ENCODE assay signal across 1 cellular context in the genomic region with DNA sequence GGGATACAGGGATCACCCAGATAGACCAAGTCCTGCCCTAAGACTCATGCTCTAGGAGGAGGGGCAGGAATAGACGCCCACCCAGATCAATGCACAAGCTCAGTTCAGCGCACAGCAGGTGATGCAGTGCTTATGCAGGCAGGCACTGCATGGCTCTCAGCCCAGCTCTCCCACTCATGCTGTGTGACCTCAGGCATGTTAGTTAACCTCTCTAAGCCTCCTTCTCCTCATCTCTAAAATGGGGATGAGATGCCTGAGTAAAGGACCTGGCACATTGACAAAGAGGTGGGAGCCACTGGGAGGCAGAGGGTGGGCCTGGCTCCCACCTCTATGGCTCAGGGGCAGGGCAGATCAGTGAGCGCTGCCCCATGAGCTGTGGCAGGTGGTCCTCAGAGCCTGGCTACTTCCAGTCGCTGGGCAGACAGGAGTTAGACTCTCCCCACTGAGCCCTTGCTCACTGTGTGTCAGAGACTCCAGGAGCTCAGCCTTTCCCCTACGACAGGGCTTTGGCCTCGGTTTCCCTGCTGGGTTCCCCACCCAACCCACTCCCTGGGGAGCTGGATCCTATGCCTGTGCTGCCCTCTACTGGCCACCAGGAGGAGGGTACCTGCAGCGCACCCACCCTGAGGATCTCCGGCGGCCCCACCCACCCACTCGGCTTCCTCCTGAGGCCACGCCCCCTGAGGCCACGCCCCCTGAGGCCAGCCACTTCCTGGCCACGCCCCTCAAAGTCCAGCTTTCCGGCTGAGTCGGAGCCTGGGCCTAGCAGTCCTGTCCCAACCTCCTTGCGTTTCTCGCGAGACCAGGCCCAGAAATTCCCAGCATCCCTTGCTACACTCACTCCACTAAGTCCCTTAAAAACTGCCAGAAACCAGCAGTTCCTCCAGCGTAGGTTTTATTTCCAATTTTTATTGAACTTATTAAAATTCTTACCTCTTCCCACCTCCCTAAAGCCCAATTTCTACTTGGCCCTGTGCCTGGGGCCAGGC.
TF ChIP-seq lines count a peak whose summit lies in the region.

No MANE protein-coding gene starts in this region.

TF ChIP-seq in K562, 482 proteins besides CTCF, POLR2A, EP300 and RAD21 (continued from another document):
- TF ChIP-seq ZNF121 (CRISPR knock-in tag; conservative IDR thresholded peaks at IDR 0.05) (peak; percentile 87), PHF8 (IDR thresholded peaks at IDR 0.05; ENCODE audit: borderline replicate concordance, low read length) (peak; percentile 28; the same call in 1 of the 2 replicates), PHF20 (IDR thresholded peaks at IDR 0.05; ENCODE audit: partially characterized antibody) (peak; percentile 66)
